8 cellular contexts compared by ENCODE assay signal in genomic region chr11:47213985-47214564, GRCh38. TPM values are rescaled to one million over a fixed set of nuclear protein-coding genes. Genes with fewer than 3 reads are reported as not detected.
A peak's percentile ranks its signal among the peaks of the same experiment; 100 is the strongest.
DNase-seq lines count a peak whose midpoint lies in the region; ATAC-seq and TF ChIP-seq lines count a peak whose summit lies in the region.

No MANE protein-coding gene starts in this region.

- no peaks in the 10 kb centered on the region for H3K9me3 Mint-ChIP-seq in nephron progenitor cell

- H3K27me3 ChIP-seq in RWPE2 (ENCODE audit: insufficient read depth, poor library complexity, severe bottlenecking), result no peaks in the 10 kb centered on the region
- H3K27me3 ChIP-seq in stomach, result no peaks in the 10 kb centered on the region

- TF ChIP-seq POLR2A in stomach (IDR thresholded peaks at IDR 0.05), result peak in 1 of 4 donors; percentile 68

- intact Hi-C loops in stomach (cut with DNase I; ENCODE audit: low total_unique reads), result no loop called here

- peak; percentile 92 for DNase-seq in DMS79 (lab: John Stamatoyannopoulos, UW)
- peak; percentile 93 for DNase-seq in RWPE2 (ENCODE audit: low spot score)
- peak; percentile 95 for DNase-seq in activated effector memory CD4-positive, alpha-beta T cell treated with anti-CD3 and anti-CD28 coated beads, Interleukin-2, amount 50 U/mL, for 16 hours
- DNase-seq in fibroblast of the conjunctiva (ENCODE audit: low read depth), result peak; percentile 76
- DNase-seq in nephron progenitor cell, result no peak
- DNase-seq in stomach, result peak; percentile 94

- H3K4me1 Mint-ChIP-seq in nephron progenitor cell, result peaks cover 34% of the 10 kb centered on the region

- peaks cover 4% of the 10 kb centered on the region for H3K27me3 Mint-ChIP-seq in nephron progenitor cell (ENCODE audit: low read depth, poor library complexity)

- H3K9me3 ChIP-seq in KOPT-K1 (ENCODE audit: insufficient read depth, low read length, poor library complexity, severe bottlenecking) (no peaks in the 10 kb centered on the region), RWPE2 (ENCODE audit: severe bottlenecking) (no peaks in the 10 kb centered on the region), stomach (no peaks in the 10 kb centered on the region)

- H3K4me3 ChIP-seq in RWPE2 (ENCODE audit: severe bottlenecking) (peak overlapping the region; percentile 46), stomach (peak overlapping the region; percentile 61 to 74 (median 71))

- H3K27ac Mint-ChIP-seq in nephron progenitor cell, result peak overlapping the region; percentile 16

- H3K36me3 ChIP-seq in KOPT-K1 (ENCODE audit: insufficient read depth, low read length) (peaks cover 19% of the 10 kb centered on the region), RWPE2 (ENCODE audit: low read depth) (peaks cover 28% of the 10 kb centered on the region), stomach (peaks cover 2 to 14% (median 10%) of the 10 kb centered on the region in 4 donors)

- TF ChIP-seq EP300 in stomach (IDR thresholded peaks at IDR 0.05), result no peak

- 4 to 16% (median 7%) methylated on average over 20 of the region's 20 CpGs for WGBS in stomach, 5 donors

- ATAC-seq in GM21825 (IDR thresholded peaks at IDR 0.05; ENCODE audit: unreplicated experiment) (peak; percentile 64), RWPE2 (ENCODE audit: low read depth) (peak; percentile 85)

- peak overlapping the region; percentile 79 for H3K4me3 Mint-ChIP-seq in nephron progenitor cell

- H3K36me3 Mint-ChIP-seq in nephron progenitor cell (ENCODE audit: low read depth), result peaks cover 17% of the 10 kb centered on the region

- H3K27ac ChIP-seq in KOPT-K1 (ENCODE audit: low read depth, low read length, poor library complexity, severe bottlenecking) (peak overlapping the region; percentile 96), RWPE2 (ENCODE audit: poor library complexity, severe bottlenecking) (peak overlapping the region; percentile 91), stomach (peak overlapping the region; percentile 85 to 96 (median 95))

- TF ChIP-seq CTCF in RWPE2 (IDR thresholded peaks at IDR 0.05; ENCODE audit: poor library complexity, severe bottlenecking), result no peak
- no peak for TF ChIP-seq CTCF in nephron progenitor cell (IDR thresholded peaks at IDR 0.05)
- no peak for TF ChIP-seq CTCF in stomach (IDR thresholded peaks at IDR 0.05)

- peaks cover 24% of the 10 kb centered on the region for H3K4me1 ChIP-seq in RWPE2 (ENCODE audit: insufficient read depth, poor library complexity, severe bottlenecking)
- peaks cover 21 to 51% (median 38%) of the 10 kb centered on the region in 4 donors for H3K4me1 ChIP-seq in stomach

RNA-seq across cellular contexts. Expression of gene DDB2, which starts 0.7 kb away (rescaled TPM):
- total RNA-seq in stomach, result 10 to 100 TPM; 16.3 to 63.0 (median 26.7) TPM
- polyA plus RNA-seq in stomach, result 10 to 100 TPM; 18.2 to 64.6 (median 35.0) TPM

RNA-seq across cellular contexts. Expression of gene PACSIN3, which starts 27.8 kb away (rescaled TPM):
- total RNA-seq in stomach, result 10 to 100 TPM in 3 of 5 donors, 1 to 10 TPM in 2; 6.4 to 38.4 (median 21.3) TPM
- 10 to 100 TPM; 19.6 to 59.0 (median 30.8) TPM for polyA plus RNA-seq in stomach

RNA-seq across cellular contexts. Expression of gene ACP2, which starts 34.5 kb away (rescaled TPM):
- total RNA-seq in stomach, result 100 to 1,000 TPM in 1 of 5 donors, 10 to 100 TPM in 4; 20.1 to 147 (median 52.0) TPM
- polyA plus RNA-seq in stomach, result 10 to 100 TPM; 10.8 to 24.7 (median 21.6) TPM

RNA-seq across cellular contexts. Expression of gene ARFGAP2, which starts 37.4 kb away (rescaled TPM):
- total RNA-seq in stomach, result 100 to 1,000 TPM in 3 of 5 donors, 10 to 100 TPM in 2; 85.8 to 398 (median 121) TPM
- polyA plus RNA-seq in stomach, result 10 to 100 TPM; 45.8 to 69.7 (median 54.7) TPM

RNA-seq across cellular contexts. Expression of gene NR1H3, which starts 43.7 kb away (rescaled TPM):
- 10 to 100 TPM; 20.0 to 94.5 (median 36.6) TPM for total RNA-seq in stomach
- 100 to 1,000 TPM in 1 of 3 donors, 10 to 100 TPM in 2; 31.3 to 100 (median 47.2) TPM for polyA plus RNA-seq in stomach
